In genomic region chr9:3200331-3200774, GRCh38 we compare ENCODE assay signal across 23 cellular contexts.
A peak's percentile ranks its signal among the peaks of the same experiment; 100 is the strongest.
DNase-seq lines count a peak whose midpoint lies in the region; ATAC-seq, FAIRE-seq and TF ChIP-seq lines count a peak whose summit lies in the region.
"Had no signal": no experiment of that assay in that cellular context is flagged by ENCODE, and none has a peak within 500 bp of the region (broad histone marks: within the 10 kb centered on the region; RNA-seq: fewer than 3 reads in every experiment).

No MANE protein-coding gene starts in this region.

- no peak for TF ChIP-seq CTCF in bronchial epithelial cell (IDR thresholded peaks at IDR 0.05; ENCODE audit: insufficient read depth, low read length, severe bottlenecking)

- DNase-seq in EL, result peak; percentile 88
- peak; percentile 48 for DNase-seq in M059J (ENCODE audit: low read depth)
- peak; percentile 48 for DNase-seq in bronchial epithelial cell (ENCODE audit: low read depth)
- peak; percentile 25 for DNase-seq in myocyte (ENCODE audit: low read depth)
- DNase-seq in activated naive CD4-positive, alpha-beta T cell treated with anti-CD3 and anti-CD28 coated beads, Interleukin-2, amount 50 U/mL, for 16 hours, result no peak
- DNase-seq in DMS79 (lab: John Stamatoyannopoulos, UW), result no peak
- DNase-seq in activated naive CD4-positive, alpha-beta T cell (lab: John Stamatoyannopoulos, UW), result no peak
- no peak for DNase-seq in stimulated activated naive CD8-positive, alpha-beta T cell treated with anti-CD3 and anti-CD28 coated beads, Interleukin-15, Interleukin-2, amounts not matched to agents 100 U/mL and 50 U/mL, for 24 hours
- DNase-seq: activated CD8-positive, alpha-beta T cell treated with anti-CD3 and anti-CD28 coated beads for 36 hours; activated naive CD4-positive, alpha-beta T cell treated with anti-CD3 and anti-CD28 coated beads, Interleukin-2, amount 10 ng/mL, durations not matched to agents 7 days and 5 days; activated T-cell treated with anti-CD3 and anti-CD28 coated beads, Interleukin-2, amount 50 U/mL, for 4 hours; AML-193; NCI-H1105; NCI-H2081; NCI-H510A; NK-92 treated with Interleukin-12 subunit alpha and Interleukin-12 subunit beta, amount 100 ng/mL, for 24 hours; stimulated activated CD4-positive, alpha-beta T cell treated with anti-CD3 and anti-CD28 coated beads, Interleukin-4, amount 100 ng/mL, for 4 hours; upper lobe of left lung had no signal

- no peak for ATAC-seq in stimulated activated naive CD8-positive, alpha-beta T cell treated with anti-CD3 and anti-CD28 coated beads, Interleukin-15, Interleukin-2, amounts not matched to agents 100 U/mL and 50 U/mL, for 24 hours
- ATAC-seq: activated CD8-positive, alpha-beta T cell treated with anti-CD3 and anti-CD28 coated beads for 36 hours; activated T-cell treated with anti-CD3 and anti-CD28 coated beads, Interleukin-2, amount 50 U/mL, for 4 hours had no signal

- H3K4me3 ChIP-seq in bronchial epithelial cell (ENCODE audit: low read depth, low read length), result no peak overlapping the region
- H3K4me3 ChIP-seq: ascending aorta, hepatocyte, upper lobe of left lung had no signal

- no peaks in the 10 kb centered on the region for H3K36me3 ChIP-seq in bronchial epithelial cell (ENCODE audit: control insufficient read depth, insufficient read depth, low read length)
- H3K36me3 ChIP-seq: ascending aorta, neutrophil, upper lobe of left lung had no signal

- FAIRE-seq in bronchial epithelial cell (lab: Jason Lieb, UNC), result no peak
- FAIRE-seq: colon, RCC 7860 had no signal

- peaks cover 2% of the 10 kb centered on the region for H3K27me3 ChIP-seq in bronchial epithelial cell (ENCODE audit: control insufficient read depth, insufficient read depth, low read length)
- H3K27me3 ChIP-seq: ascending aorta, hepatocyte, neutrophil, upper lobe of left lung had no signal

Comparison
In these comparisons a context has a peak if more than half of its experiments do, and no peak if none do; other contexts are left out.
1. DNase-seq: peak in EL (single experiment), M059J (single experiment), bronchial epithelial cell (single experiment) and myocyte (single experiment); none in activated naive CD4-positive, alpha-beta T cell treated with anti-CD3 and anti-CD28 coated beads, Interleukin-2, amount 50 U/mL, for 16 hours (single experiment), DMS79 (single experiment), activated naive CD4-positive, alpha-beta T cell (0 of 4) and stimulated activated naive CD8-positive, alpha-beta T cell treated with anti-CD3 and anti-CD28 coated beads, Interleukin-15, Interleukin-2, amounts not matched to agents 100 U/mL and 50 U/mL, for 24 hours (single experiment).